Comparison of ENCODE assay signal across 27 cellular contexts in the genomic region with DNA sequence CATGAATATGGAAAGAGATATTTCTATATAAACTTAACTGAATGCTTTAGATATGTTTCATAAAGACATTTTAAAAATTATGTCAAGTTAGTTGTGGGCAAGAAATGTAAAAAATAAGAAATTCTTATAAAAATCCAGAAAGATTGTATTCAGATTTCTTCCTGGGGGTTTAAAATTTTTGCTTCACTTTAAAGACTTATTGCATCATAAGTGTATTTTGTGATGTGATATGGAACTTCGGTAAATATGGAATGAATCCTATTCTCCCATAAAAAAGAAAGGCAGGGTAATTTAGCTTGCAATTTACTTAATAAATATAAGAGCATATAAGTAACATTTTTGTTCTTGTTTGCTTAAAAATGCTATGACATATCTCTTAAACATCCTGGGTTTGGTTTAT.
DNase-seq lines count a peak whose midpoint lies in the region; ATAC-seq, FAIRE-seq and TF ChIP-seq lines count a peak whose summit lies in the region.
"Had no signal": no experiment of that assay in that cellular context is flagged by ENCODE, and none has a peak within 500 bp of the region (broad histone marks: within the 10 kb centered on the region; RNA-seq: fewer than 3 reads in every experiment).

No MANE protein-coding gene starts in this region.

- WGBS in IMR-90 (ENCODE audit: extremely low coverage in 2 of 2, insufficient read length in 1 of 2), 2 experiments, result no CpG with 5 or more reads among the region's 1 CpG

- H4K20me1 ChIP-seq in IMR-90 (ENCODE audit: insufficient read depth, low read length) (no peaks in the 10 kb centered on the region), MM.1S (ENCODE audit: insufficient read depth, low read length) (no peaks in the 10 kb centered on the region)
- H4K20me1 ChIP-seq: BLaER1 had no signal

- no peak for TF ChIP-seq POLR2A in IMR-90 (IDR thresholded peaks at IDR 0.05; ENCODE audit: low read depth, low read length)

- H3K18ac ChIP-seq in IMR-90 (ENCODE audit: low read depth, low read length), result no peak overlapping the region

- no peak overlapping the region for H2AK5ac ChIP-seq in IMR-90 (ENCODE audit: low read depth, low read length)

- intact Hi-C loops in IMR-90 (cut with micrococcal nuclease), result no loop called here

- no peak overlapping the region for H3K56ac ChIP-seq in IMR-90 (ENCODE audit: extremely low read depth, insufficient read depth, low read length)

- H3K4me3 ChIP-seq in IMR-90 (ENCODE audit: insufficient read depth, low read depth, low read length) (no peak overlapping the region), MM.1S (ENCODE audit: low read length) (no peak overlapping the region), SK-N-MC (peak overlapping the region; percentile 54)
- H3K4me3 ChIP-seq: BLaER1, GM12878 had no signal

- no peaks in the 10 kb centered on the region for H3K4me1 ChIP-seq in IMR-90 (ENCODE audit: control insufficient read depth, insufficient read depth, low read length)
- H3K4me1 ChIP-seq in MM.1S (ENCODE audit: low read length), result peaks cover 5% of the 10 kb centered on the region; the same call in 1 of the 2 replicates
- H3K4me1 ChIP-seq: BE2C, BLaER1 had no signal

- H4K8ac ChIP-seq in IMR-90 (ENCODE audit: low read depth in 2 of 2, low read length in 2 of 2), result no peak overlapping the region

- no peak for TF ChIP-seq RAD21 in IMR-90 (IDR thresholded peaks at IDR 0.05; ENCODE audit: low read length)

- H2AFZ ChIP-seq in IMR-90 (replicated peaks; ENCODE audit: low read length, poor library complexity) (no peak overlapping the region), MM.1S (ENCODE audit: low read length) (no peak overlapping the region)

- H3K27me3 ChIP-seq in IMR-90 (ENCODE audit: control insufficient read depth, insufficient read depth, low read length), result no peaks in the 10 kb centered on the region
- H3K27me3 ChIP-seq in MM.1S (replicated peaks; ENCODE audit: insufficient read depth, low read length), result no peaks in the 10 kb centered on the region
- H3K27me3 ChIP-seq: BE2C, BLaER1 had no signal

- H4K91ac ChIP-seq in IMR-90 (ENCODE audit: insufficient read depth, low read depth, low read length), result no peak overlapping the region

- no peaks in the 10 kb centered on the region for H3F3A ChIP-seq in MM.1S (ENCODE audit: insufficient read depth, low read length)

- ATAC-seq in IMR-90 (ENCODE audit: low read depth) (no peak), HG02885 (IDR thresholded peaks at IDR 0.05; ENCODE audit: poor library complexity, unreplicated experiment) (no peak)
- ATAC-seq: GM12878 had no signal

- no peak overlapping the region for H2BK5ac ChIP-seq in IMR-90 (ENCODE audit: low read depth, low read length, poor library complexity, severe bottlenecking)

- H3K79me1 ChIP-seq in IMR-90 (ENCODE audit: low read depth in 1 of 2, low read length in 2 of 2), result no peaks in the 10 kb centered on the region

- H2BK15ac ChIP-seq in IMR-90 (ENCODE audit: low read depth, low read length), result no peak overlapping the region

- dilution Hi-C loops in IMR-90 (cut with HindIII; ENCODE audit: low sequenced_read_pairs, unreplicated experiment), result no loop called here

- no peak overlapping the region for H3K23ac ChIP-seq in IMR-90 (ENCODE audit: low read depth, low read length)

- H3K4me2 ChIP-seq in IMR-90 (ENCODE audit: low read depth, low read length), result no peak overlapping the region
- peak overlapping the region; percentile 10; the same call in 1 of the 2 replicates for H3K4me2 ChIP-seq in MM.1S (ENCODE audit: low read depth, low read length)
- H3K4me2 ChIP-seq: BLaER1 had no signal

- H3K36me3 ChIP-seq in IMR-90 (ENCODE audit: control insufficient read depth, insufficient read depth, low read length) (no peaks in the 10 kb centered on the region), MM.1S (replicated peaks; ENCODE audit: insufficient read depth, low read length) (no peaks in the 10 kb centered on the region), SK-N-MC (ENCODE audit: insufficient read depth, low read length) (no peaks in the 10 kb centered on the region)
- H3K36me3 ChIP-seq: BE2C, BLaER1 had no signal

- no peak overlapping the region for H3K14ac ChIP-seq in IMR-90 (replicated peaks; ENCODE audit: low read depth, low read length)

- BruUV-seq in IMR-90 (replicated peaks; lab: Mats Ljungman, UMichigan), result no TSS peak

- no peak overlapping the region for H2AK9ac ChIP-seq in IMR-90 (replicated peaks; ENCODE audit: low read depth, low read length, poor library complexity)

- H3K9ac ChIP-seq in IMR-90 (ENCODE audit: low read depth, low read length) (no peak overlapping the region), MM.1S (ENCODE audit: low read length) (no peak overlapping the region), SK-N-MC (ENCODE audit: insufficient read length) (peak overlapping the region; percentile 34)
- H3K9ac ChIP-seq: BLaER1 had no signal

- H3K27ac ChIP-seq in IMR-90 (ENCODE audit: insufficient read depth, low read length), result no peak overlapping the region
- H3K27ac ChIP-seq in MM.1S (ENCODE audit: low read length), result no peak overlapping the region
- peak overlapping the region; percentile 85 for H3K27ac ChIP-seq in SK-N-MC
- H3K27ac ChIP-seq: BLaER1 had no signal

- peak; percentile 55 for FAIRE-seq in colon (lab: Jason Lieb, UNC)
- FAIRE-seq: A204.1, GM12878, GM12892, GM18507 had no signal

- no peaks in the 10 kb centered on the region for H3K79me2 ChIP-seq in MM.1S (ENCODE audit: low read length)

- CTCF ChIA-PET in IMR-90 (lab: Yijun Ruan, JAX), result no interaction called here

- H2BK20ac ChIP-seq in IMR-90 (ENCODE audit: low read depth, low read length), result no peak overlapping the region

- TF ChIP-seq CTCF in IMR-90 (conservative IDR thresholded peaks at IDR 0.05; ENCODE audit: low read depth, low read length) (no peak), MM.1S (IDR thresholded peaks at IDR 0.05; ENCODE audit: low read length) (no peak)

- H3K9me3 ChIP-seq in IMR-90 (ENCODE audit: control insufficient read depth, insufficient read depth, low read length) (no peaks in the 10 kb centered on the region), MM.1S (replicated peaks; ENCODE audit: insufficient read depth, low read length) (no peaks in the 10 kb centered on the region), SK-N-MC (ENCODE audit: low read depth, low read length) (no peaks in the 10 kb centered on the region)
- H3K9me3 ChIP-seq: BE2C, BLaER1 had no signal

- no peak overlapping the region for H2BK120ac ChIP-seq in IMR-90 (ENCODE audit: low read depth, low read length)

- H3K9me2 ChIP-seq in MM.1S (replicated peaks; ENCODE audit: insufficient read depth, low read length), result no peaks in the 10 kb centered on the region

- H4K5ac ChIP-seq in IMR-90 (ENCODE audit: low read depth, low read length), result no peak overlapping the region

- no peaks in the 10 kb centered on the region for H3K9me1 ChIP-seq in IMR-90 (ENCODE audit: insufficient read depth, low read length)

- POLR2A ChIA-PET in IMR-90 (lab: Charles Lee; ENCODE audit: unreplicated experiment), result no interaction called here

- DNase-seq in IMR-90, result no peak
- no peak for DNase-seq in MM.1S
- no peak for DNase-seq in SK-N-MC (ENCODE audit: low read depth, low spot score)
- no peak for DNase-seq in OCI-M2 (lab: John Stamatoyannopoulos, UW; ENCODE audit: unreplicated experiment)
- DNase-seq in putamen (ENCODE audit: low spot score), result no peak
- DNase-seq: 8988T; ACHN; BE2C; C1 segment of cervical spinal cord; CD4-positive, alpha-beta memory T cell; CD4-positive, CD25-positive, alpha-beta regulatory T cell; CD8-positive, alpha-beta memory T cell; COR-L47; DMS 273 treated with DMSO at 0.1 percent for 48 hours; DMS153; DMS53; DMS79; DND-41; EL; GDM1 had no signal

- no peak overlapping the region for H3K4ac ChIP-seq in IMR-90 (ENCODE audit: low read depth, low read length)

- in situ Hi-C loops in IMR-90 (cut with MboI; ENCODE audit: low sequenced_read_pairs), result no loop called here

TF ChIP-seq in IMR-90, 13 proteins besides CTCF, POLR2A, EP300 and RAD21:
- TF ChIP-seq CEBPB (IDR thresholded peaks at IDR 0.05; ENCODE audit: low read depth, low read length) (peak; percentile 52; the same call in 1 of the 2 replicates), NFE2L2 (IDR thresholded peaks at IDR 0.05; ENCODE audit: low read depth, low read length) (no peak)
TF ChIP-seq in IMR-90: peak in this region for 1.
